In the genomic region with DNA sequence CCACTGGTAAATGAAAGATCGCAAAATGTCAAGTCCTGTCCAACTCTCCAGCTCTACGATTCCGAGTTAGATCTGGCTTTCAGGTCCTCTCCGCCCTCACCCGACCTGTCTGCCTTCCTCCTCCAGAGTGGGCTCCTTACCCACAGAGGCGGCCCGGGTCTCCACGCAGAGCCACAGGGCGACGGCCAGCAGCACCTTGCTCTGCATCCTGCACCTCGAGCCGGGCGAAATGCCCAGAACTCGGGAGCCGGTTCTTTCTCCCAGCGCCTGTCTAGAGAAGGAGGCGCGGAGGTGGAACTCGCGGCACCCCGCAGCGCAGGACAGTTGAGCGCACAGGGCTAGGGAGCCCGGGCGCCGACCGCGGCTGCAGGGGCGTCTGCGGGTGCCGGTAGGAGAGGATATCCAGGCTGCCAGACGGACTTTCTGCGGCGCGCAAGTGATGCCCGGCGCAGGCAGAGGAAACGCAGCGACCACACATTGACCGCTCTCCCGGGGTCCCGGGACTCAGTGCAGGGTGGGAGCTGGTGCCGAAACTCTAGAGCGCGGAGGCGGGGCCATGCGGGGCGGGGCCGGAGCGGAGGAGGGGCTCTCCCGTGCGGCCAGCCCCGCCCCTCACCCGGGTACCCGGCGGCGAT, we compare ENCODE assay signal across 9 cellular contexts. TPM values are rescaled to one million over a fixed set of nuclear protein-coding genes. Genes with fewer than 3 reads are reported as not detected.
A peak's percentile ranks its signal among the peaks of the same experiment; 100 is the strongest.
DNase-seq lines count a peak whose midpoint lies in the region; ATAC-seq, FAIRE-seq and TF ChIP-seq lines count a peak whose summit lies in the region.
"Had no signal": no experiment of that assay in that cellular context is flagged by ENCODE, and none has a peak within 500 bp of the region (broad histone marks: within the 10 kb centered on the region; RNA-seq: fewer than 3 reads in every experiment).

Gene KDR (minus strand): TSS at position 509 of the 635 bp plus-strand sequence. CDS start 302 bp downstream, at position 207.

- WGBS in mammary epithelial cell (ENCODE audit: low coverage, missing lambda C conversion rate) = 6% methylated on average over 20 of the region's 57 CpGs

- TF ChIP-seq CTCF in mammary epithelial cell (conservative IDR thresholded peaks at IDR 0.05 in 1 of 2, IDR thresholded peaks at IDR 0.05 in 1 of 2; ENCODE audit: extremely low read depth in 1 of 2, insufficient read depth in 1 of 2, low read depth in 1 of 2, low read length in 2 of 2) (no peak), kidney (IDR thresholded peaks at IDR 0.05; ENCODE audit: borderline replicate concordance, extremely low read depth, insufficient read depth) (no peak)

- BruUV-seq in mammary epithelial cell (replicated peaks; lab: Mats Ljungman, UMichigan) = no TSS peak

- H3K9ac ChIP-seq in mammary epithelial cell (ENCODE audit: insufficient read depth, low read length) (no peak within 1 kb of the TSS), kidney (ENCODE audit: low read length in 2 of 2) (peak within 1 kb of the TSS; percentile 24 to 35)
- H3K9ac ChIP-seq: BLaER1 treated with 17β-estradiol and CSF1 and Interleukin-3, amounts not matched to agents 10 nM and 100 nM had no signal

- intact Hi-C loops in mammary epithelial cell (cut with micrococcal nuclease) = loop anchor here (1.0 to 10.0 kb wide), 2 partner anchors 59 to 110 kb away; no protein-coding TSS in a partner anchor
- intact Hi-C loops in kidney (cut with DNase I) = no loop called here

- H4K20me1 ChIP-seq in mammary epithelial cell (ENCODE audit: insufficient read depth, low read length) = no peaks in the 10 kb centered on the region
- H4K20me1 ChIP-seq: BLaER1 treated with 17β-estradiol and CSF1 and Interleukin-3, amounts not matched to agents 10 nM and 100 nM had no signal

- H3K27ac ChIP-seq in mammary epithelial cell (ENCODE audit: insufficient read depth, low read depth, low read length) (no peak within 1 kb of the TSS), kidney (ENCODE audit: low read depth in 2 of 2, low read length in 2 of 2) (peak within 1 kb of the TSS; percentile 39 to 65), temporal lobe (ENCODE audit: low read depth, low read length) (no peak within 1 kb of the TSS)
- H3K27ac ChIP-seq: BLaER1 treated with 17β-estradiol and CSF1 and Interleukin-3, amounts not matched to agents 10 nM and 100 nM had no signal

- dilution Hi-C loops in mammary epithelial cell (cut with HindIII; ENCODE audit: low sequenced_read_pairs) = no loop called here

- peaks cover 9% of the 10 kb centered on the region for H3K4me1 ChIP-seq in mammary epithelial cell (ENCODE audit: insufficient read depth, low read length)
- H3K4me1 ChIP-seq in kidney (ENCODE audit: control insufficient read depth in 1 of 2, insufficient read depth in 1 of 2, low read depth in 1 of 2, low read length in 2 of 2) = no peaks in the 10 kb centered on the region

- H2AFZ ChIP-seq in mammary epithelial cell (ENCODE audit: low read depth, low read length) = peak within 1 kb of the TSS; percentile 76

- H3K79me2 ChIP-seq in mammary epithelial cell (ENCODE audit: insufficient read depth, low read length) = no peaks in the 10 kb centered on the region

- peak within 1 kb of the TSS; percentile 86 for H3K4me2 ChIP-seq in mammary epithelial cell (ENCODE audit: insufficient read depth, low read depth, low read length)

- FAIRE-seq in kidney (lab: Jason Lieb, UNC) = no peak

- CTCF ChIA-PET in mammary epithelial cell (lab: Charles Lee; ENCODE audit: low non-redundant PET) = interaction anchor here (0.6 kb wide), 1 partner anchor 154 kb away, joined by 4 read pairs; no protein-coding TSS in a partner anchor

- ATAC-seq in HG02885 (IDR thresholded peaks at IDR 0.05; ENCODE audit: poor library complexity, unreplicated experiment) (no peak), HG03039 (IDR thresholded peaks at IDR 0.05; ENCODE audit: unreplicated experiment) (no peak)

- no peaks in the 10 kb centered on the region for H3K9me3 ChIP-seq in mammary epithelial cell (replicated peaks; ENCODE audit: insufficient read depth, low read length)
- no peaks in the 10 kb centered on the region for H3K9me3 ChIP-seq in kidney (ENCODE audit: control insufficient read depth in 1 of 2, low read length in 2 of 2)

- H3K4me3 ChIP-seq in mammary epithelial cell (replicated peaks in 1 of 3; ENCODE audit: insufficient read depth in 1 of 3, low read depth in 2 of 3, low read length in 3 of 3) (peak within 1 kb of the TSS; percentile 31 to 49 (median 45)), kidney (ENCODE audit: low read length in 2 of 2) (peak within 1 kb of the TSS; percentile 54 to 62)
- H3K4me3 ChIP-seq: BLaER1 treated with 17β-estradiol and CSF1 and Interleukin-3, amounts not matched to agents 10 nM and 100 nM had no signal

- peaks cover 22% of the 10 kb centered on the region for H3K27me3 ChIP-seq in mammary epithelial cell (ENCODE audit: insufficient read depth, low read length)
- H3K27me3 ChIP-seq: BLaER1 treated with 17β-estradiol and CSF1 and Interleukin-3, amounts not matched to agents 10 nM and 100 nM had no signal

- DNase-seq in NCI-H146 (lab: John Stamatoyannopoulos, UW) (peak; percentile 8), NCI-H146 treated with DMSO at 0.1 percent for 48 hours (lab: John Stamatoyannopoulos, UW; ENCODE audit: unreplicated experiment) (no peak), mammary epithelial cell (peak; percentile 12), kidney (peak; percentile 83), NCI-H2196 treated with DMSO at 0.1 percent for 48 hours (lab: John Stamatoyannopoulos, UW; ENCODE audit: unreplicated experiment) (no peak)

- in situ Hi-C loops in mammary epithelial cell (cut with MboI; ENCODE audit: low sequenced_read_pairs in 2 of 2) = no loop called here

- H3K36me3 ChIP-seq in mammary epithelial cell (ENCODE audit: insufficient read depth, low read length) (no peaks in the 10 kb centered on the region), kidney (ENCODE audit: control insufficient read depth in 1 of 2, insufficient read depth in 2 of 2, low read length in 2 of 2) (no peaks in the 10 kb centered on the region)
- H3K36me3 ChIP-seq: BLaER1 treated with 17β-estradiol and CSF1 and Interleukin-3, amounts not matched to agents 10 nM and 100 nM had no signal

RNA-seq across cellular contexts. Expression of gene KDR, which starts in this region (rescaled TPM):
- total RNA-seq in mammary epithelial cell (1 to 10 TPM in 1 of 2 donors, under 1 TPM in 1; 0.49 to 1.2 TPM), kidney (28.8 TPM), temporal lobe (16.5 TPM)
- polyA plus RNA-seq in mammary epithelial cell (0.11 TPM), kidney (ENCODE audit: insufficient read depth, low read depth, low replicate concordance) (20.4 TPM)
- polyA minus RNA-seq in mammary epithelial cell = not detected

Comparison
In these comparisons a context has a peak if more than half of its experiments do, and no peak if none do; other contexts are left out.
1. RNA of gene KDR (polyA plus RNA-seq): 20.4 TPM in kidney (single experiment); 0.11 TPM in mammary epithelial cell (single experiment); every median in the first group is over 10 times any median in the second.
2. DNase-seq: peak in NCI-H146 (single experiment), mammary epithelial cell (single experiment) and kidney (single experiment); none in NCI-H146 treated with DMSO at 0.1 percent for 48 hours (single experiment) and NCI-H2196 treated with DMSO at 0.1 percent for 48 hours (single experiment).
3. H3K27ac ChIP-seq: peak in kidney (2 of 2); none in mammary epithelial cell (single experiment) and temporal lobe (single experiment).